In the genomic region with DNA sequence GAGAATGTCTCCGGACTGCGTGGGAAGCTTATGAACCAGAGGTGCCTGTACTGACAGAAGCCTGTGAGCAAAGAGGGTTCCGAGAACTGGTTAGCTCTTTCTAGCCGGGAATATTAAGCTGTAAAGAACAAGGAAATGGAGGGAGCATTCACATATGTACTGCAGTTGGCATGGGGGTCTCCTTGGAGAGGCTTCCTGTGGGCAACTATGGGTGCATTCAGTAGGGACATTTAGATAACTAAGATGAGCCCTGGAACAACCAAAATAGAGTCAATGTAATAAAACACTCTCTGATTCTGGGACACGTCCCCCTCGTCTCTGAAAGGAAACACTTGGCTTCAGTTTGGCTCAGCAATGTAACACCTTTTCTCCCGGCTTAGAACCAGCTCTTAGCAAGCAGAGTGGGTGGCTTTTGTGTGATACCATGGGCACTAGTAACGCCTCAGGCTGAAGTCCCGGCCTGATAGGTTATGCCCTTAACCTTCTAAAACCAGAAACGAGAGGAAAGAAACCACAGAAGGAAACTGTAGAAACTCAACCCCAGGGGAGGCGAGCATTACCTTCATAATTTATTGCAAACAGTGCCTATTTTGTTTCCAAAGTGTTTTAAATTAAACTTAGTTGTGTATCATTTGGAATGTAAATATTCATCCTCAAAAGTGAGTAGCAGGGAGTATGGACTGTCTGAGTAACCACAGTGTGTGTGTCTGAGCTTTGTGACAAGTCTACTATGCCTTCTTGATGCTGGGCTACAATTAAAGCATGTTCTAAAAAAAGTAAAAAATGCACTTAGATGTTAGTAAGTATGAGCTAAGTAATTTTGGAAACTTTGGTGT, we compare ENCODE assay signal across 10 cellular contexts. TPM values are rescaled to one million over a fixed set of nuclear protein-coding genes. Genes with fewer than 3 reads are reported as not detected.
DNase-seq lines count a peak whose midpoint lies in the region; ATAC-seq and TF ChIP-seq lines count a peak whose summit lies in the region.
"Had no signal": no experiment of that assay in that cellular context is flagged by ENCODE, and none has a peak within 500 bp of the region (broad histone marks: within the 10 kb centered on the region; RNA-seq: fewer than 3 reads in every experiment).

No MANE protein-coding gene starts in this region.

- no peaks in the 10 kb centered on the region for H3K4me1 ChIP-seq in A673 (ENCODE audit: insufficient read depth, low read length, poor library complexity, severe bottlenecking)

- no peaks in the 10 kb centered on the region for H3K36me3 ChIP-seq in A673 (ENCODE audit: insufficient read depth, low read length, poor library complexity, severe bottlenecking)
- H3K36me3 ChIP-seq: brain microvascular endothelial cell had no signal

- H3K27me3 Mint-ChIP-seq in activated B cell treated with CpG ODN at 0.5 μM for 24 hours, result no peaks in the 10 kb centered on the region

- H3K27ac Mint-ChIP-seq in activated B cell treated with CpG ODN at 0.5 μM for 24 hours, result peak overlapping the region; percentile 71

- POLR2A ChIA-PET in activated B cell treated with CpG ODN at 0.5 μM for 24 hours (lab: Charles Lee), result interaction anchor here (1.0 to 1.8 kb wide), 2 partner anchors 8 to 184 kb away, joined by 3 to 6 read pairs; no protein-coding TSS in a partner anchor
- POLR2A ChIA-PET in A673 (lab: Charles Lee; ENCODE audit: low non-redundant PET), result interaction anchor here (0.8 kb wide), 1 partner anchor 1011 kb away, joined by 4 read pairs; no protein-coding TSS in a partner anchor

- no peak overlapping the region for H3K27ac ChIP-seq in A673 (ENCODE audit: low read depth, low read length, poor library complexity, severe bottlenecking)
- H3K27ac ChIP-seq: brain microvascular endothelial cell had no signal

- DNase-seq in activated B cell treated with CpG ODN at 0.5 μM for 24 hours (no peak), fibroblast of villous mesenchyme (ENCODE audit: low read depth) (peak; percentile 53), germinal center (ENCODE audit: low spot score) (no peak), A673 (ENCODE audit: low spot score) (no peak)
- DNase-seq in stimulated activated CD8-positive, alpha-beta memory T cell treated with anti-CD3 and anti-CD28 coated beads, Interleukin-4, amount 100 ng/mL, for 24 hours (ENCODE audit: low read depth), result peak; percentile 36
- DNase-seq: brain microvascular endothelial cell, NCI-H1105 treated with DMSO at 0.1 percent for 48 hours had no signal

- H3K4me3 ChIP-seq in fibroblast of villous mesenchyme (ENCODE audit: low read depth, low read length) (no peak overlapping the region), A673 (ENCODE audit: low read depth, low read length, poor library complexity, severe bottlenecking) (no peak overlapping the region)

- peak overlapping the region; percentile 50 for H3K4me3 Mint-ChIP-seq in activated B cell treated with CpG ODN at 0.5 μM for 24 hours

- no peaks in the 10 kb centered on the region for H3K9me3 Mint-ChIP-seq in activated B cell treated with CpG ODN at 0.5 μM for 24 hours

- no peaks in the 10 kb centered on the region for H3K27me3 ChIP-seq in A673 (replicated peaks; ENCODE audit: insufficient read depth, low read depth, low read length, poor library complexity)
- H3K27me3 ChIP-seq: brain microvascular endothelial cell had no signal

- intact Hi-C loops in activated B cell treated with CpG ODN at 0.5 μM for 24 hours (cut with micrococcal nuclease), result no loop called here
- intact Hi-C loops in A673 (cut with micrococcal nuclease; ENCODE audit: unreplicated experiment), result no loop called here

- TF ChIP-seq CTCF in activated B cell treated with CpG ODN at 0.5 μM for 24 hours (IDR thresholded peaks at IDR 0.05) (no peak), fibroblast of villous mesenchyme (IDR thresholded peaks at IDR 0.05; ENCODE audit: insufficient read depth, low read depth, low read length) (no peak), A673 (conservative IDR thresholded peaks at IDR 0.05; ENCODE audit: low read depth, low read length) (no peak)

- no peaks in the 10 kb centered on the region for H3K9me3 ChIP-seq in A673 (ENCODE audit: low read depth, low read length, poor library complexity, severe bottlenecking)

- peak; percentile 50 for ATAC-seq in GM21447 (IDR thresholded peaks at IDR 0.05; ENCODE audit: unreplicated experiment)
- peak; percentile 54 for ATAC-seq in activated B cell treated with CpG ODN at 0.5 μM for 24 hours (ENCODE audit: low read depth)
- ATAC-seq in GM21381 (IDR thresholded peaks at IDR 0.05; ENCODE audit: unreplicated experiment), result no peak
- ATAC-seq in HG03457 (IDR thresholded peaks at IDR 0.05; ENCODE audit: unreplicated experiment), result no peak

- no TSS peak for BruUV-seq in A673 (replicated peaks; lab: Mats Ljungman, UMichigan)

- H3K4me1 Mint-ChIP-seq in activated B cell treated with CpG ODN at 0.5 μM for 24 hours, result peaks cover 43% of the 10 kb centered on the region

- CTCF ChIA-PET in activated B cell treated with CpG ODN at 0.5 μM for 24 hours (lab: Charles Lee), result interaction anchor here (0.6 to 4.4 kb wide), 24 partner anchors 10 to 605 kb away, joined by 3 to 71 read pairs (median 4); a partner anchor contains a TSS
- CTCF ChIA-PET in A673 (lab: Charles Lee), result interaction anchor here (0.7 to 2.2 kb wide), 2 partner anchors 45 to 67 kb away, joined by 3 to 5 read pairs; no protein-coding TSS in a partner anchor

- H3K36me3 Mint-ChIP-seq in activated B cell treated with CpG ODN at 0.5 μM for 24 hours (ENCODE audit: low read depth), result no peaks in the 10 kb centered on the region

RNA-seq across cellular contexts. Expression of a gene that starts 48.9 kb away (rescaled TPM):
- total RNA-seq in activated B cell treated with CpG ODN at 0.5 μM for 24 hours (21.8 and 24.4 TPM in 2 replicates), fibroblast of villous mesenchyme (36.4 and 55.3 TPM in 2 replicates), A673 (2021) (22.5 and 24.0 TPM in 2 replicates)

Comparison
In these comparisons a context has a peak if more than half of its experiments do, and no peak if none do; other contexts are left out.
1. ATAC-seq: peak in GM21447 (single experiment) and activated B cell treated with CpG ODN at 0.5 μM for 24 hours (single experiment); none in GM21381 (single experiment) and HG03457 (single experiment).
2. DNase-seq: peak in fibroblast of villous mesenchyme (single experiment) and stimulated activated CD8-positive, alpha-beta memory T cell treated with anti-CD3 and anti-CD28 coated beads, Interleukin-4, amount 100 ng/mL, for 24 hours (single experiment); none in activated B cell treated with CpG ODN at 0.5 μM for 24 hours (single experiment), germinal center (single experiment) and A673 (single experiment).